In genomic region chr3:177932346-177932745, GRCh38 we compare ENCODE assay signal across 28 cellular contexts.
DNase-seq lines count a peak whose midpoint lies in the region; ATAC-seq, FAIRE-seq and TF ChIP-seq lines count a peak whose summit lies in the region.
"Had no signal": no experiment of that assay in that cellular context is flagged by ENCODE, and none has a peak within 500 bp of the region (broad histone marks: within the 10 kb centered on the region; RNA-seq: fewer than 3 reads in every experiment).

No MANE protein-coding gene starts in this region.

- intact Hi-C loops in breast epithelium (cut with DNase I; ENCODE audit: low total_unique reads) (no loop called here), mammary epithelial cell (cut with micrococcal nuclease) (no loop called here), thyroid gland (cut with DNase I) (no loop called here)

- no peaks in the 10 kb centered on the region for H3K36me3 ChIP-seq in breast epithelium
- H3K36me3 ChIP-seq in mammary epithelial cell (ENCODE audit: insufficient read depth, low read length), result no peaks in the 10 kb centered on the region
- no peaks in the 10 kb centered on the region for H3K36me3 ChIP-seq in astrocyte (ENCODE audit: insufficient read depth, low read length)
- no peaks in the 10 kb centered on the region for H3K36me3 ChIP-seq in thyroid gland
- H3K36me3 ChIP-seq: brain microvascular endothelial cell had no signal

- H3K79me2 ChIP-seq in mammary epithelial cell (ENCODE audit: insufficient read depth, low read length), result no peaks in the 10 kb centered on the region
- no peaks in the 10 kb centered on the region for H3K79me2 ChIP-seq in astrocyte (ENCODE audit: insufficient read depth, low read length)

- H3K9me3 ChIP-seq in breast epithelium, result no peaks in the 10 kb centered on the region
- no peaks in the 10 kb centered on the region for H3K9me3 ChIP-seq in mammary epithelial cell (replicated peaks; ENCODE audit: insufficient read depth, low read length)
- no peaks in the 10 kb centered on the region for H3K9me3 ChIP-seq in astrocyte (ENCODE audit: insufficient read depth, low read depth, low read length)
- H3K9me3 ChIP-seq in thyroid gland, result no peaks in the 10 kb centered on the region

- 100% methylated on average over 1 of the region's 1 CpG for WGBS in mammary epithelial cell (ENCODE audit: low coverage, missing lambda C conversion rate)
- WGBS in thyroid gland, 2 donors, result 89 to 100% methylated on average over 1 of the region's 1 CpG

- DNase-seq in breast epithelium (ENCODE audit: low spot score in 2 of 2) (no peak), mammary epithelial cell (no peak), astrocyte (ENCODE audit: low read depth) (no peak), fibroblast of villous mesenchyme (ENCODE audit: low read depth) (peak; percentile 20), thyroid gland (no peak)
- no peak for DNase-seq in stimulated activated naive CD8-positive, alpha-beta T cell treated with anti-CD3 and anti-CD28 coated beads, Interleukin-15, Interleukin-2, amounts not matched to agents 100 U/mL and 50 U/mL, for 24 hours
- DNase-seq: activated CD4-positive, alpha-beta T cell treated with anti-CD3 and anti-CD28 coated beads, Interleukin-2, amount 50 U/mL, for 48 hours; activated CD4-positive, CD25-positive, alpha-beta regulatory T cell treated with anti-CD3 and anti-CD28 coated beads, Interleukin-2, amount 50 U/mL, for 72 hours; activated naive CD4-positive, alpha-beta T cell; activated naive CD8-positive, alpha-beta T cell treated with anti-CD3 and anti-CD28 coated beads, Interleukin-2, amount 50 U/mL, for 24 hours; activated T-cell treated with anti-CD3 and anti-CD28 coated beads, Interleukin-2, amount 50 U/mL, for 72 hours; CD4-positive, alpha-beta memory T cell; effector CD4-positive, alpha-beta T cell; hippocampal formation; NCI-H1417; NCI-H2029; NCI-H524; NK-92 treated with Interleukin-12 subunit alpha and Interleukin-12 subunit beta, amount 100 ng/mL, for 24 hours; SHP77 treated with DMSO at 0.1 percent for 48 hours; small intestine; stimulated activated naive B cell treated with anti-CD40 and anti-IgM and Interleukin-4, amounts not matched to agents 10 μg/mL and 1 μg/mL and 100 μg/mL, for 72 hours had no signal

- H3K27ac ChIP-seq in breast epithelium (peak overlapping the region; percentile 3 to 38), mammary epithelial cell (ENCODE audit: insufficient read depth, low read depth, low read length) (no peak overlapping the region), astrocyte (ENCODE audit: low read depth, low read length) (no peak overlapping the region), thyroid gland (peak overlapping the region; percentile 11 to 35 (median 25))
- H3K27ac ChIP-seq: 22Rv1, brain microvascular endothelial cell had no signal

- CTCF ChIA-PET in mammary epithelial cell (lab: Charles Lee; ENCODE audit: low non-redundant PET), result no interaction called here

- in situ Hi-C loops in mammary epithelial cell (cut with MboI; ENCODE audit: low sequenced_read_pairs in 2 of 2), result no loop called here

- peak; percentile 63 for FAIRE-seq in astrocyte (lab: Jason Lieb, UNC)
- FAIRE-seq: GM19239, small intestine had no signal

- H3K4me3 Mint-ChIP-seq in astrocyte (ENCODE audit: unreplicated experiment), result no peak overlapping the region
- H3K4me3 Mint-ChIP-seq: activated naive CD8-positive, alpha-beta T cell treated with anti-CD3 and anti-CD28 coated beads, Interleukin-2, amount 50 U/mL, for 24 hours; activated T-cell treated with anti-CD3 and anti-CD28 coated beads, Interleukin-2, amount 50 U/mL, for 72 hours; CD4-positive, alpha-beta memory T cell; stimulated activated naive B cell treated with anti-CD40 and anti-IgM and Interleukin-4, amounts not matched to agents 10 μg/mL and 1 μg/mL and 100 μg/mL, for 72 hours; T-helper 2 cell treated with Interferon-gamma antibody and Interleukin-4, amounts not matched to agents 5 μg/mL and 100 μg/mL, for 36 hours had no signal

- TF ChIP-seq CTCF in breast epithelium (IDR thresholded peaks at IDR 0.05) (no peak), mammary epithelial cell (conservative IDR thresholded peaks at IDR 0.05 in 1 of 2, IDR thresholded peaks at IDR 0.05 in 1 of 2; ENCODE audit: extremely low read depth in 1 of 2, insufficient read depth in 1 of 2, low read depth in 1 of 2, low read length in 2 of 2) (no peak), astrocyte (IDR thresholded peaks at IDR 0.05; ENCODE audit: insufficient read depth, low read depth, low read length) (no peak), fibroblast of villous mesenchyme (IDR thresholded peaks at IDR 0.05; ENCODE audit: insufficient read depth, low read depth, low read length) (no peak), thyroid gland (IDR thresholded peaks at IDR 0.05) (no peak)

- ATAC-seq in HG02938 (IDR thresholded peaks at IDR 0.05; ENCODE audit: unreplicated experiment), result no peak
- ATAC-seq in GM19395 (IDR thresholded peaks at IDR 0.05; ENCODE audit: unreplicated experiment), result no peak
- ATAC-seq in stimulated activated naive CD8-positive, alpha-beta T cell treated with anti-CD3 and anti-CD28 coated beads, Interleukin-15, Interleukin-2, amounts not matched to agents 100 U/mL and 50 U/mL, for 24 hours, result no peak
- ATAC-seq: activated naive CD8-positive, alpha-beta T cell treated with anti-CD3 and anti-CD28 coated beads, Interleukin-2, amount 50 U/mL, for 24 hours; activated T-cell treated with anti-CD3 and anti-CD28 coated beads, Interleukin-2, amount 50 U/mL, for 72 hours; stimulated activated naive B cell treated with anti-CD40 and anti-IgM and Interleukin-4, amounts not matched to agents 10 μg/mL and 1 μg/mL and 100 μg/mL, for 72 hours had no signal

- H3K27me3 ChIP-seq in breast epithelium, result no peaks in the 10 kb centered on the region
- H3K27me3 ChIP-seq in mammary epithelial cell (ENCODE audit: insufficient read depth, low read length), result no peaks in the 10 kb centered on the region
- H3K27me3 ChIP-seq in astrocyte (ENCODE audit: insufficient read depth, low read length), result no peaks in the 10 kb centered on the region
- no peaks in the 10 kb centered on the region for H3K27me3 ChIP-seq in thyroid gland
- H3K27me3 ChIP-seq: brain microvascular endothelial cell had no signal

- H3K4me2 ChIP-seq in mammary epithelial cell (ENCODE audit: insufficient read depth, low read depth, low read length) (no peak overlapping the region), astrocyte (ENCODE audit: low read length) (no peak overlapping the region)

- peaks cover 32% of the 10 kb centered on the region for H3K4me1 Mint-ChIP-seq in astrocyte (ENCODE audit: low read depth, unreplicated experiment)

- no TSS peak for BruUV-seq in mammary epithelial cell (replicated peaks; lab: Mats Ljungman, UMichigan)

- dilution Hi-C loops in mammary epithelial cell (cut with HindIII; ENCODE audit: low sequenced_read_pairs), result no loop called here

- no peaks in the 10 kb centered on the region for H4K20me1 ChIP-seq in mammary epithelial cell (ENCODE audit: insufficient read depth, low read length)
- no peaks in the 10 kb centered on the region for H4K20me1 ChIP-seq in astrocyte (ENCODE audit: insufficient read depth, low read length)

- no peaks in the 10 kb centered on the region for H3K36me3 Mint-ChIP-seq in astrocyte (ENCODE audit: low read depth, unreplicated experiment)
- H3K36me3 Mint-ChIP-seq: CD4-positive, alpha-beta memory T cell had no signal

- no peaks in the 10 kb centered on the region for H3K9me3 Mint-ChIP-seq in astrocyte (ENCODE audit: unreplicated experiment)
- H3K9me3 Mint-ChIP-seq: activated naive CD8-positive, alpha-beta T cell treated with anti-CD3 and anti-CD28 coated beads, Interleukin-2, amount 50 U/mL, for 24 hours; activated T-cell treated with anti-CD3 and anti-CD28 coated beads, Interleukin-2, amount 50 U/mL, for 72 hours; stimulated activated naive B cell treated with anti-CD40 and anti-IgM and Interleukin-4, amounts not matched to agents 10 μg/mL and 1 μg/mL and 100 μg/mL, for 72 hours; T-helper 2 cell treated with Interferon-gamma antibody and Interleukin-4, amounts not matched to agents 5 μg/mL and 100 μg/mL, for 36 hours had no signal

- H3K9ac ChIP-seq in mammary epithelial cell (ENCODE audit: insufficient read depth, low read length) (no peak overlapping the region), astrocyte (ENCODE audit: low read length) (no peak overlapping the region)

- TF ChIP-seq POLR2A in breast epithelium (IDR thresholded peaks at IDR 0.05) (no peak), thyroid gland (IDR thresholded peaks at IDR 0.05) (no peak)

- H3K4me3 ChIP-seq in breast epithelium, result no peak overlapping the region
- no peak overlapping the region for H3K4me3 ChIP-seq in mammary epithelial cell (replicated peaks in 1 of 3; ENCODE audit: insufficient read depth in 1 of 3, low read depth in 2 of 3, low read length in 3 of 3)
- H3K4me3 ChIP-seq in astrocyte (ENCODE audit: insufficient read depth, low read depth, low read length), result no peak overlapping the region
- H3K4me3 ChIP-seq in fibroblast of villous mesenchyme (ENCODE audit: low read depth, low read length), result no peak overlapping the region
- no peak overlapping the region for H3K4me3 ChIP-seq in thyroid gland (replicated peaks in 1 of 3)
- H3K4me3 ChIP-seq: lung had no signal

- no peaks in the 10 kb centered on the region for H3K27me3 Mint-ChIP-seq in astrocyte (ENCODE audit: low read depth, unreplicated experiment)
- H3K27me3 Mint-ChIP-seq: activated naive CD8-positive, alpha-beta T cell treated with anti-CD3 and anti-CD28 coated beads, Interleukin-2, amount 50 U/mL, for 24 hours; CD4-positive, alpha-beta memory T cell; stimulated activated naive B cell treated with anti-CD40 and anti-IgM and Interleukin-4, amounts not matched to agents 10 μg/mL and 1 μg/mL and 100 μg/mL, for 72 hours had no signal

- H2AFZ ChIP-seq in mammary epithelial cell (ENCODE audit: low read depth, low read length), result no peak overlapping the region
- H2AFZ ChIP-seq in astrocyte (ENCODE audit: low read depth, low read length), result no peak overlapping the region

- H3K4me1 ChIP-seq in breast epithelium (no peaks in the 10 kb centered on the region), mammary epithelial cell (ENCODE audit: insufficient read depth, low read length) (peaks cover 21% of the 10 kb centered on the region), astrocyte (ENCODE audit: insufficient read depth, low read length) (peaks cover 28% of the 10 kb centered on the region), thyroid gland (peaks cover 40 to 70% of the 10 kb centered on the region in 2 donors)

- no peak overlapping the region for H3K27ac Mint-ChIP-seq in astrocyte (ENCODE audit: unreplicated experiment)
- H3K27ac Mint-ChIP-seq: activated naive CD8-positive, alpha-beta T cell treated with anti-CD3 and anti-CD28 coated beads, Interleukin-2, amount 50 U/mL, for 24 hours; activated T-cell treated with anti-CD3 and anti-CD28 coated beads, Interleukin-2, amount 50 U/mL, for 72 hours; CD4-positive, alpha-beta memory T cell; stimulated activated naive B cell treated with anti-CD40 and anti-IgM and Interleukin-4, amounts not matched to agents 10 μg/mL and 1 μg/mL and 100 μg/mL, for 72 hours; T-helper 2 cell treated with Interferon-gamma antibody and Interleukin-4, amounts not matched to agents 5 μg/mL and 100 μg/mL, for 36 hours had no signal

Comparison
In these comparisons a context has a peak if more than half of its experiments do, and no peak if none do; other contexts are left out.
1. H3K27ac ChIP-seq: peak in breast epithelium (2 of 2) and thyroid gland (3 of 3); none in mammary epithelial cell (single experiment) and astrocyte (single experiment).